Comparison of ENCODE assay signal across 18 cellular contexts in the genomic region with DNA sequence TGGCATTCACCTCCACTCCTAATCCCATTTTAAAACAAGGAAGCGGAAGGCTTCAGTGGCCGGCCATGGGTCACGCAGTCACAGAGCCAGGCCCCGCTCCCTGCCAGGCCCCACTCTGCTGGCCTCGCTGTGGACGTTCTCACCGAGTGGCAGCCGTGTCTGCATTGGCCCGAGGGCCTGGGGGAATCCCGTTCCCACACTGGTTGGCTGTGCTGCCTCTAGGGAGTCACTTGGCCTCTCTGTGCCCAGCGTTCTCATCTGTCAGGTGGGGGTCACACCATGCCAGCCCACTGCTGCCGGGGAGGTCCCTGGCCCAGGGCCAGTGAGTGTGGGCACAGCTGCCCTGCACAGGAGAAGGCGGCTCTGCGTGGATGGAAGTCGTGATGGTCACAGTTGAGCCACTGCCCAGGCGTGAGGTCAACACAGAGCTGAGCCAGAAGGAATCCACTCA.
"Had no signal": no experiment of that assay in that cellular context is flagged by ENCODE, and none has a peak within 500 bp of the region (broad histone marks: within the 10 kb centered on the region; RNA-seq: fewer than 3 reads in every experiment).

No MANE protein-coding gene starts in this region.

- H3K27ac ChIP-seq: cardiac muscle cell, esophagus squamous epithelium, tibial artery had no signal

- H3K36me3 ChIP-seq: cardiac muscle cell, esophagus squamous epithelium, tibial artery had no signal

- H3K4me1 ChIP-seq: tibial artery had no signal

- DNase-seq: activated CD4-positive, alpha-beta T cell treated with anti-CD3 and anti-CD28 coated beads, Interleukin-2, amount 50 U/mL, for 1 hour; activated CD8-positive, alpha-beta memory T cell treated with anti-CD3 and anti-CD28 coated beads for 24 hours; activated CD8-positive, alpha-beta memory T cell treated with anti-CD3 and anti-CD28 coated beads, Interleukin-2, amount 50 U/mL, for 48 hours; activated effector memory CD4-positive, alpha-beta T cell treated with Interleukin-2 at 50 U/mL for 16 hours; activated T-cell treated with anti-CD3 and anti-CD28 coated beads, Interleukin-2, amount 50 U/mL, for 48 hours; effector memory CD8-positive, alpha-beta T cell; esophagus squamous epithelium; islet precursor cell; naive B cell; stimulated activated CD4-positive, alpha-beta T cell treated with anti-CD3 and anti-CD28 coated beads, Interleukin-2, amount 100 ng/mL, for 24 hours; stimulated activated naive CD4-positive, alpha-beta T cell treated with Interleukin-2 at 50 U/mL for 16 hours; substantia nigra; T-cell; tibial artery had no signal

- H3K27me3 ChIP-seq: cardiac muscle cell had no signal

- ATAC-seq: effector memory CD8-positive, alpha-beta T cell; left lobe of liver; mucosa of descending colon; SK-N-SH treated with all-trans-retinoic acid at 6 μM for 48 hours; T-cell had no signal

- H3K4me3 ChIP-seq: cardiac muscle cell, esophagus squamous epithelium, mucosa of descending colon, tibial artery had no signal

- H3K9me3 ChIP-seq: esophagus squamous epithelium, mucosa of descending colon, tibial artery had no signal
